In genomic region chr9:76022317-76022716, GRCh38 we compare ENCODE assay signal across 26 cellular contexts.
DNase-seq lines count a peak whose midpoint lies in the region; ATAC-seq and TF ChIP-seq lines count a peak whose summit lies in the region.
"Had no signal": no experiment of that assay in that cellular context is flagged by ENCODE, and none has a peak within 500 bp of the region (broad histone marks: within the 10 kb centered on the region; RNA-seq: fewer than 3 reads in every experiment).

No MANE protein-coding gene starts in this region.

- no peaks in the 10 kb centered on the region for H3K27me3 Mint-ChIP-seq in CD4-positive, CD25-positive, alpha-beta regulatory T cell
- no peaks in the 10 kb centered on the region for H3K27me3 Mint-ChIP-seq in CD8-positive, alpha-beta T cell (ENCODE audit: low read depth)
- H3K27me3 Mint-ChIP-seq in T-helper 17 cell = no peaks in the 10 kb centered on the region
- no peaks in the 10 kb centered on the region for H3K27me3 Mint-ChIP-seq in naive thymus-derived CD8-positive, alpha-beta T cell
- H3K27me3 Mint-ChIP-seq: CD8-positive, alpha-beta memory T cell; IgD-negative memory B cell had no signal

- H3K4me1 Mint-ChIP-seq in CD4-positive, CD25-positive, alpha-beta regulatory T cell = peaks cover 4 to 79% (median 34%) of the 10 kb centered on the region in 4 donors
- peaks cover 91% of the 10 kb centered on the region for H3K4me1 Mint-ChIP-seq in CD8-positive, alpha-beta T cell (ENCODE audit: low read depth)
- H3K4me1 Mint-ChIP-seq in T-helper 17 cell = peaks cover 57% of the 10 kb centered on the region
- H3K4me1 Mint-ChIP-seq in naive thymus-derived CD8-positive, alpha-beta T cell = peaks cover 56 to 98% (median 92%) of the 10 kb centered on the region in 4 donors
- H3K4me1 Mint-ChIP-seq: IgD-negative memory B cell had no signal

- H3K4me1 ChIP-seq in CD4-positive, CD25-positive, alpha-beta regulatory T cell (ENCODE audit: control insufficient read depth, insufficient read depth, low read length, poor library complexity, severe bottlenecking) = peaks cover 22% of the 10 kb centered on the region
- H3K4me1 ChIP-seq in CD8-positive, alpha-beta T cell (ENCODE audit: insufficient read depth, low read length) = peaks cover 92% of the 10 kb centered on the region
- H3K4me1 ChIP-seq in esophagus squamous epithelium = no peaks in the 10 kb centered on the region

- peaks cover 0 to 6% (median under 1%) of the 10 kb centered on the region in 7 donors for H3K9me3 Mint-ChIP-seq in CD4-positive, CD25-positive, alpha-beta regulatory T cell
- H3K9me3 Mint-ChIP-seq in CD8-positive, alpha-beta T cell = no peaks in the 10 kb centered on the region
- H3K9me3 Mint-ChIP-seq in naive thymus-derived CD8-positive, alpha-beta T cell = no peaks in the 10 kb centered on the region
- H3K9me3 Mint-ChIP-seq: CD8-positive, alpha-beta memory T cell; IgD-negative memory B cell had no signal

- POLR2A ChIA-PET in CD8-positive, alpha-beta T cell (lab: Charles Lee) = interaction anchor here (0.6 kb wide), 1 partner anchor 89 kb away, joined by 3 read pairs; no protein-coding TSS in a partner anchor
- POLR2A ChIA-PET in naive thymus-derived CD8-positive, alpha-beta T cell (lab: Charles Lee) = interaction anchor here (0.9 to 3.3 kb wide), 4 partner anchors 14 to 132 kb away, joined by 3 to 17 read pairs (median 4); partner anchors contain the start of gene PCSK5

- no peaks in the 10 kb centered on the region for H3K9me3 ChIP-seq in CD4-positive, CD25-positive, alpha-beta regulatory T cell (ENCODE audit: control insufficient read depth in 2 of 2, low read length in 2 of 2)
- no peaks in the 10 kb centered on the region for H3K9me3 ChIP-seq in CD8-positive, alpha-beta T cell (ENCODE audit: low read length)
- no peaks in the 10 kb centered on the region for H3K9me3 ChIP-seq in T-helper 17 cell (ENCODE audit: control insufficient read depth, low read length, poor library complexity, severe bottlenecking)
- no peaks in the 10 kb centered on the region for H3K9me3 ChIP-seq in esophagus squamous epithelium
- H3K9me3 ChIP-seq: BLaER1, Peyer's patch had no signal

- H3K4me3 Mint-ChIP-seq in CD4-positive, CD25-positive, alpha-beta regulatory T cell = no peak overlapping the region
- no peak overlapping the region for H3K4me3 Mint-ChIP-seq in CD8-positive, alpha-beta T cell
- no peak overlapping the region for H3K4me3 Mint-ChIP-seq in T-helper 17 cell
- H3K4me3 Mint-ChIP-seq in naive thymus-derived CD8-positive, alpha-beta T cell = peak overlapping the region in 4 of 10 donors; percentile 43 to 87 (median 72)

- intact Hi-C loops in CD8-positive, alpha-beta T cell (cut with DNase I, micrococcal nuclease) = loop anchor here (2.0 to 10.0 kb wide), 7 partner anchors 45 to 1068 kb away; partner anchors contain the start of genes C9orf40 (in 1 of the 2), CARNMT1 (in 1 of the 2), PCSK5 (in 1 of the 2) and RFK (in 1 of the 2)
- intact Hi-C loops in esophagus squamous epithelium (cut with DNase I) = no loop called here

- CTCF ChIA-PET in CD8-positive, alpha-beta T cell (lab: Charles Lee) = interaction anchor here (1.2 to 1.5 kb wide), 2 partner anchors 133 to 180 kb away, joined by 3 read pairs; no protein-coding TSS in a partner anchor

- no peak overlapping the region for H3K4me3 ChIP-seq in CD4-positive, CD25-positive, alpha-beta regulatory T cell (ENCODE audit: low read depth, low read length)
- no peak overlapping the region for H3K4me3 ChIP-seq in CD8-positive, alpha-beta T cell (ENCODE audit: low read depth, low read length)
- no peak overlapping the region for H3K4me3 ChIP-seq in esophagus squamous epithelium
- H3K4me3 ChIP-seq: BLaER1, GM23248, Peyer's patch had no signal

- H3K36me3 ChIP-seq in CD4-positive, CD25-positive, alpha-beta regulatory T cell (ENCODE audit: control insufficient read depth, insufficient read depth, low read length) = no peaks in the 10 kb centered on the region
- H3K36me3 ChIP-seq in CD8-positive, alpha-beta T cell (ENCODE audit: insufficient read depth, low read length) = no peaks in the 10 kb centered on the region
- H3K36me3 ChIP-seq in esophagus squamous epithelium = peaks cover 0 to 34% (median 0%) of the 10 kb centered on the region in 3 donors
- H3K36me3 ChIP-seq: BLaER1 had no signal

- no peak for TF ChIP-seq POLR2A in esophagus squamous epithelium (IDR thresholded peaks at IDR 0.05)

- ATAC-seq in CD4-positive, CD25-positive, alpha-beta regulatory T cell (ENCODE audit: low read depth in 2 of 2) = no peak
- ATAC-seq in CD8-positive, alpha-beta T cell = no peak
- no peak for ATAC-seq in T-helper 17 cell
- ATAC-seq in naive thymus-derived CD8-positive, alpha-beta T cell = no peak
- ATAC-seq in GM21529 (IDR thresholded peaks at IDR 0.05; ENCODE audit: unreplicated experiment) = no peak

- WGBS in esophagus squamous epithelium, 2 donors = 80 to 84% methylated on average over 5 of the region's 5 CpGs

- H3K27ac Mint-ChIP-seq in CD4-positive, CD25-positive, alpha-beta regulatory T cell = peak overlapping the region in 1 of 3 donors; percentile 98
- H3K27ac Mint-ChIP-seq in CD8-positive, alpha-beta T cell = peak overlapping the region; percentile 95
- H3K27ac Mint-ChIP-seq in T-helper 17 cell = peak overlapping the region; percentile 85
- peak overlapping the region; percentile 78 to 99 (median 97) for H3K27ac Mint-ChIP-seq in naive thymus-derived CD8-positive, alpha-beta T cell

- no peaks in the 10 kb centered on the region for H3K27me3 ChIP-seq in CD4-positive, CD25-positive, alpha-beta regulatory T cell (ENCODE audit: control insufficient read depth, insufficient read depth, low read length)
- no peaks in the 10 kb centered on the region for H3K27me3 ChIP-seq in CD8-positive, alpha-beta T cell (ENCODE audit: insufficient read depth, low read length)
- no peaks in the 10 kb centered on the region for H3K27me3 ChIP-seq in esophagus squamous epithelium
- H3K27me3 ChIP-seq: BLaER1, Peyer's patch had no signal

- no peak for DNase-seq in CD4-positive, CD25-positive, alpha-beta regulatory T cell
- DNase-seq in CD8-positive, alpha-beta T cell = no peak
- DNase-seq in T-helper 17 cell (no peak), esophagus squamous epithelium (lab: John Stamatoyannopoulos, UW) (no peak), NCI-H1092 treated with DMSO at 0.1 percent for 48 hours (lab: John Stamatoyannopoulos, UW) (no peak), Kasumi-1 (lab: John Stamatoyannopoulos, UW) (no peak)
- DNase-seq in naive thymus-derived CD8-positive, alpha-beta T cell = no peak
- DNase-seq: Calu3; CD8-positive, alpha-beta memory T cell; DMS79 treated with DMSO at 0.1 percent for 48 hours; GM23248; HCEC 1CT; NCI-H1092; NCI-H1436; NCI-H187 treated with DMSO at 0.1 percent for 48 hours; NCI-H2227 treated with DMSO at 0.1 percent for 48 hours; NCI-H510A; NCI-H69; OCI-M1; Peyer's patch; SHP77 treated with DMSO at 0.1 percent for 48 hours had no signal

- TF ChIP-seq CTCF in CD8-positive, alpha-beta T cell (IDR thresholded peaks at IDR 0.05) = no peak
- TF ChIP-seq CTCF in esophagus squamous epithelium (IDR thresholded peaks at IDR 0.05) = no peak

- H3K27ac ChIP-seq in CD4-positive, CD25-positive, alpha-beta regulatory T cell (ENCODE audit: insufficient read depth, low read length, poor library complexity, severe bottlenecking) = peak overlapping the region; percentile 7
- no peak overlapping the region for H3K27ac ChIP-seq in CD8-positive, alpha-beta T cell (ENCODE audit: low read depth, low read length)
- H3K27ac ChIP-seq in esophagus squamous epithelium = no peak overlapping the region
- H3K27ac ChIP-seq: BLaER1, GM23248, HL-60, KMS-11, Peyer's patch had no signal

- H3K36me3 Mint-ChIP-seq in CD4-positive, CD25-positive, alpha-beta regulatory T cell = no peaks in the 10 kb centered on the region
- H3K36me3 Mint-ChIP-seq in CD8-positive, alpha-beta T cell = no peaks in the 10 kb centered on the region
- peaks cover 2% of the 10 kb centered on the region for H3K36me3 Mint-ChIP-seq in T-helper 17 cell (ENCODE audit: low read depth)
- H3K36me3 Mint-ChIP-seq in naive thymus-derived CD8-positive, alpha-beta T cell = peaks cover 0 to 4% (median 3%) of the 10 kb centered on the region in 3 donors
- H3K36me3 Mint-ChIP-seq: IgD-negative memory B cell had no signal
